24 cellular contexts compared by ENCODE assay signal in the genomic region with DNA sequence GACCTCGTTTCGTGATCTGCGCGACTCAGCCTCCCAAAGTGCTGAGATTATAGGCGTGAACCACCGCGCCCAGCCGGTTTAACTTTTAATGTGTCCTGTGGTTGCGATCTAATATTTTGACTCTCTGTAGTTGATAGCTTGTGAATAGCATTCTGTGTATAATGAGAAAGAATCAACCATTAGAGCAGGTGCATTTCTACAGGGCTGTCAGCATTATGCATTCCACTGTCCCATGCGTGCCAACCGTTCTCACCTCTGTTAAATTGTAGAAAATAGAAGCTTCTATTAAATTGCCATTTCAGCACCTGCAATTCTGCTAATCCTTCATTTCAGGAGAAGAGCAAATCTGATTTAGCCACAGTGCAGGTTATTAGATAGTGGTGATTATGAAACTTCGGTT.
"Had no signal": no experiment of that assay in that cellular context is flagged by ENCODE, and none has a peak within 500 bp of the region (broad histone marks: within the 10 kb centered on the region; RNA-seq: fewer than 3 reads in every experiment).

No MANE protein-coding gene starts in this region.

- H3K36me3 ChIP-seq: left ventricle myocardium inferior, ovary, prostate gland, suprapubic skin, tibial nerve, uterus had no signal

- ATAC-seq: sciatic nerve had no signal

- H3K4me3 ChIP-seq: left ventricle myocardium inferior, mucosa of descending colon, ovary, prostate gland, skin epidermis, suprapubic skin, tibial nerve, uterus had no signal

- H3K9me3 Mint-ChIP-seq: neural crest cell had no signal

- H3K27ac ChIP-seq: left ventricle myocardium inferior, ovary, prostate gland, skin epidermis, suprapubic skin, tibial nerve, uterus had no signal

- H3K27ac Mint-ChIP-seq: memory B cell; naive thymus-derived CD8-positive, alpha-beta T cell; type B pancreatic cell had no signal

- H3K4me3 Mint-ChIP-seq: memory B cell; naive thymus-derived CD8-positive, alpha-beta T cell; nephron; neural crest cell; stimulated activated naive CD8-positive, alpha-beta T cell treated with anti-CD3 and anti-CD28 coated beads, Interleukin-15, Interleukin-2, amounts not matched to agents 100 ng/mL and 50 ng/mL, for 24 hours; type B pancreatic cell had no signal

- H3K4me1 ChIP-seq: left ventricle myocardium inferior, prostate gland, suprapubic skin, tibial nerve, uterus had no signal

- DNase-seq: head of caudate nucleus; hippocampal formation; left ventricle myocardium inferior; midbrain; nucleus accumbens; ovary; posterior cingulate gyrus; right cardiac atrium; stimulated activated CD4-positive, alpha-beta T cell treated with anti-CD3 and anti-CD28 coated beads, Interleukin-12 subunit alpha, Interleukin-12 subunit beta, amount 100 ng/mL, for 4 hours; stimulated activated CD4-positive, alpha-beta T cell treated with anti-CD3 and anti-CD28 coated beads, Interleukin-2, amount 100 ng/mL, for 24 hours; stimulated activated CD4-positive, alpha-beta T cell treated with anti-CD3 and anti-CD28 coated beads, Interleukin-4, amount 100 ng/mL, for 1 hour; uterus had no signal

- H3K27me3 ChIP-seq: ovary, uterus had no signal

- H3K9me3 ChIP-seq: left ventricle myocardium inferior, mucosa of descending colon, ovary, prostate gland, suprapubic skin, tibial nerve, uterus had no signal

- H3K4me1 Mint-ChIP-seq: memory B cell, nephron, neural crest cell had no signal

- H3K36me3 Mint-ChIP-seq: memory B cell; naive thymus-derived CD8-positive, alpha-beta T cell; type B pancreatic cell had no signal
